ENCODE assay signal across 9 cellular contexts in the genomic region with DNA sequence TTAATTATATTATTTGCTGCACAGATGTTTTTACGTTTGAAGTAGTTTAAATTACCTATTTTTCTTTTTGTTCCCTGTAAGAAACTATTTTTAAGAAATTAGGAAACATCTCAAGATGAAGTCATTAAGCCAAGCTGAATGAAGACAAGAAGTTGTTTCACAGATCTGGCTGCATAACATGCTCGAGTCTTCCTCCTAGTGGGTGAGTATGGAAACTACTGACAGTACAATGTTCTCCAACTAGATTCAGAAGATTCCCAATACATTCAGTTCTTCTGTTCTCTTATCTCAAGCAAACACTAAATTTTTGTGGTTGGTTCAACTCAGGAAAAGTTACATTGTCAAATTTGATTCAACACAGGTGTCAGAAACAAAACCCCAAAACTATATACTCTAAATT.
DNase-seq lines count a peak whose midpoint lies in the region; ATAC-seq, FAIRE-seq and TF ChIP-seq lines count a peak whose summit lies in the region.
"Had no signal": no experiment of that assay in that cellular context is flagged by ENCODE, and none has a peak within 500 bp of the region (broad histone marks: within the 10 kb centered on the region; RNA-seq: fewer than 3 reads in every experiment).

No MANE protein-coding gene starts in this region.

- H3K9me3 ChIP-seq in SJCRH30 (replicated peaks) (no peaks in the 10 kb centered on the region), keratinocyte (ENCODE audit: control insufficient read depth, low read depth, low read length) (no peaks in the 10 kb centered on the region)

- H3K9me2 ChIP-seq in GM23338 (ENCODE audit: insufficient read depth), result no peaks in the 10 kb centered on the region

- no peak overlapping the region for H3K4me3 Mint-ChIP-seq in GM23338
- no peak overlapping the region for H3K4me3 Mint-ChIP-seq in activated naive CD4-positive, alpha-beta T cell treated with anti-CD3 and anti-CD28 coated beads for 36 hours
- H3K4me3 Mint-ChIP-seq in activated CD4-positive, alpha-beta memory T cell treated with anti-CD3 and anti-CD28 coated beads, Interleukin-2, amount 10 ng/mL, durations not matched to agents 7 days and 5 days, result no peak overlapping the region

- H3K9me1 ChIP-seq in keratinocyte (ENCODE audit: control insufficient read depth, extremely low read depth, insufficient read depth, low read length), result no peaks in the 10 kb centered on the region

- POLR2A ChIA-PET in activated CD4-positive, alpha-beta memory T cell treated with anti-CD3 and anti-CD28 coated beads, Interleukin-2, amount 10 ng/mL, durations not matched to agents 7 days and 5 days (lab: Charles Lee), result no interaction called here

- dilution Hi-C loops in keratinocyte (cut with MboI; ENCODE audit: extremely low pct_ligation_motif_present, low sequenced_read_pairs), result no loop called here

- no peak overlapping the region for H3K9ac ChIP-seq in keratinocyte (ENCODE audit: control insufficient read depth, extremely low read depth, insufficient read depth, low read length)

- peak; percentile 32 for DNase-seq in ELR (ENCODE audit: low read depth)
- peak; percentile 48 for DNase-seq in GM23338 (ENCODE audit: low spot score)
- DNase-seq in SJCRH30, result peak; percentile 10 to 69
- DNase-seq in keratinocyte (ENCODE audit: low read depth, low spot score), result no peak
- no peak for DNase-seq in activated naive CD4-positive, alpha-beta T cell treated with anti-CD3 and anti-CD28 coated beads for 36 hours
- DNase-seq in activated CD4-positive, alpha-beta memory T cell treated with anti-CD3 and anti-CD28 coated beads, Interleukin-2, amount 10 ng/mL, durations not matched to agents 7 days and 5 days, result no peak

- peak; percentile 49 to 61 for TF ChIP-seq CTCF in GM23338 (conservative IDR thresholded peaks at IDR 0.05; ENCODE audit: low read depth in 2 of 2)
- peak; percentile 33 to 61 (median 44) for TF ChIP-seq CTCF in keratinocyte (optimal IDR thresholded peaks at IDR 0.05 in 1 of 3, IDR thresholded peaks at IDR 0.05 in 1 of 3, conservative IDR thresholded peaks at IDR 0.05 in 1 of 3; ENCODE audit: extremely low read depth in 1 of 3, insufficient read depth in 2 of 3, low read length in 3 of 3)

- H3K27ac Mint-ChIP-seq in GM23338, result no peak overlapping the region
- no peak overlapping the region for H3K27ac Mint-ChIP-seq in activated naive CD4-positive, alpha-beta T cell treated with anti-CD3 and anti-CD28 coated beads for 36 hours
- H3K27ac Mint-ChIP-seq in activated CD4-positive, alpha-beta memory T cell treated with anti-CD3 and anti-CD28 coated beads, Interleukin-2, amount 10 ng/mL, durations not matched to agents 7 days and 5 days, result no peak overlapping the region

- H3K4me2 ChIP-seq in GM23338 (no peak overlapping the region), keratinocyte (ENCODE audit: control insufficient read depth, extremely low read depth, insufficient read depth, low read depth, low read length) (no peak overlapping the region)

- no peak for FAIRE-seq in keratinocyte (lab: Jason Lieb, UNC)

- no peaks in the 10 kb centered on the region for H3K27me3 Mint-ChIP-seq in GM23338 (ENCODE audit: insufficient read depth, low read depth, poor library complexity)
- no peaks in the 10 kb centered on the region for H3K27me3 Mint-ChIP-seq in activated naive CD4-positive, alpha-beta T cell treated with anti-CD3 and anti-CD28 coated beads for 36 hours (ENCODE audit: low read depth)
- H3K27me3 Mint-ChIP-seq in activated CD4-positive, alpha-beta memory T cell treated with anti-CD3 and anti-CD28 coated beads, Interleukin-2, amount 10 ng/mL, durations not matched to agents 7 days and 5 days, result no peaks in the 10 kb centered on the region

- H3K4me3 ChIP-seq in GM23338 (no peak overlapping the region), SJCRH30 (no peak overlapping the region), keratinocyte (ENCODE audit: control insufficient read depth in 2 of 3, extremely low read depth in 1 of 3, insufficient read depth in 2 of 3, low read depth in 1 of 3, low read length in 3 of 3) (no peak overlapping the region)
- H3K4me3 ChIP-seq: lung had no signal

- H4K20me1 ChIP-seq in GM23338 (replicated peaks; ENCODE audit: insufficient read depth) (no peaks in the 10 kb centered on the region), keratinocyte (ENCODE audit: control insufficient read depth, extremely low read depth, insufficient read depth, low read length) (no peaks in the 10 kb centered on the region)

- H3K9me3 Mint-ChIP-seq in GM23338, result no peaks in the 10 kb centered on the region
- H3K9me3 Mint-ChIP-seq in activated naive CD4-positive, alpha-beta T cell treated with anti-CD3 and anti-CD28 coated beads for 36 hours, result no peaks in the 10 kb centered on the region
- no peaks in the 10 kb centered on the region for H3K9me3 Mint-ChIP-seq in activated CD4-positive, alpha-beta memory T cell treated with anti-CD3 and anti-CD28 coated beads, Interleukin-2, amount 10 ng/mL, durations not matched to agents 7 days and 5 days

- H3K4me1 ChIP-seq in GM23338 (ENCODE audit: insufficient read depth) (no peaks in the 10 kb centered on the region), SJCRH30 (peaks cover 3% of the 10 kb centered on the region; the same call in 1 of the 2 replicates), keratinocyte (ENCODE audit: control insufficient read depth, extremely low read depth, insufficient read depth, low read length) (no peaks in the 10 kb centered on the region)

- ATAC-seq in GM23338 (no peak), HG03439 (IDR thresholded peaks at IDR 0.05; ENCODE audit: unreplicated experiment) (no peak), GM18498 (IDR thresholded peaks at IDR 0.05; ENCODE audit: unreplicated experiment) (no peak)

- CTCF ChIA-PET in activated naive CD4-positive, alpha-beta T cell treated with anti-CD3 and anti-CD28 coated beads for 36 hours (lab: Charles Lee), result no interaction called here
- CTCF ChIA-PET in activated CD4-positive, alpha-beta memory T cell treated with anti-CD3 and anti-CD28 coated beads, Interleukin-2, amount 10 ng/mL, durations not matched to agents 7 days and 5 days (lab: Charles Lee), result no interaction called here

- intact Hi-C loops in activated naive CD4-positive, alpha-beta T cell treated with anti-CD3 and anti-CD28 coated beads for 36 hours (cut with micrococcal nuclease), result no loop called here

- no peaks in the 10 kb centered on the region for H3K36me3 Mint-ChIP-seq in GM23338 (ENCODE audit: low read depth)
- H3K36me3 Mint-ChIP-seq in activated naive CD4-positive, alpha-beta T cell treated with anti-CD3 and anti-CD28 coated beads for 36 hours (ENCODE audit: low read depth), result no peaks in the 10 kb centered on the region
- H3K36me3 Mint-ChIP-seq in activated CD4-positive, alpha-beta memory T cell treated with anti-CD3 and anti-CD28 coated beads, Interleukin-2, amount 10 ng/mL, durations not matched to agents 7 days and 5 days (ENCODE audit: low read depth), result no peaks in the 10 kb centered on the region

- no peaks in the 10 kb centered on the region for H3K27me3 ChIP-seq in GM23338 (ENCODE audit: insufficient read depth)
- H3K27me3 ChIP-seq in SJCRH30, result no peaks in the 10 kb centered on the region
- no peaks in the 10 kb centered on the region for H3K27me3 ChIP-seq in keratinocyte (ENCODE audit: control insufficient read depth, extremely low read depth, insufficient read depth, low read length)

- no peaks in the 10 kb centered on the region for H3K4me1 Mint-ChIP-seq in GM23338
- H3K4me1 Mint-ChIP-seq in activated naive CD4-positive, alpha-beta T cell treated with anti-CD3 and anti-CD28 coated beads for 36 hours (ENCODE audit: low read depth), result no peaks in the 10 kb centered on the region
- H3K4me1 Mint-ChIP-seq in activated CD4-positive, alpha-beta memory T cell treated with anti-CD3 and anti-CD28 coated beads, Interleukin-2, amount 10 ng/mL, durations not matched to agents 7 days and 5 days, result no peaks in the 10 kb centered on the region

- no peaks in the 10 kb centered on the region for H3F3A ChIP-seq in GM23338 (replicated peaks; ENCODE audit: low read depth)

- H3K79me2 ChIP-seq in GM23338 (replicated peaks; ENCODE audit: insufficient read depth) (no peaks in the 10 kb centered on the region), keratinocyte (ENCODE audit: control insufficient read depth, insufficient read depth, low read length) (no peaks in the 10 kb centered on the region)

- H3K27ac ChIP-seq in GM23338 (ENCODE audit: low read depth) (no peak overlapping the region), SJCRH30 (peak overlapping the region; percentile 23; the same call in 1 of the 2 replicates), keratinocyte (ENCODE audit: control insufficient read depth, insufficient read depth, low read length) (no peak overlapping the region)

- H3K36me3 ChIP-seq in GM23338 (ENCODE audit: insufficient read depth), result no peaks in the 10 kb centered on the region
- no peaks in the 10 kb centered on the region for H3K36me3 ChIP-seq in SJCRH30
- H3K36me3 ChIP-seq in keratinocyte (ENCODE audit: control insufficient read depth in 2 of 2, extremely low read depth in 1 of 2, insufficient read depth in 2 of 2, low read length in 2 of 2), result no peaks in the 10 kb centered on the region

- no peak overlapping the region for H2AFZ ChIP-seq in GM23338
- H2AFZ ChIP-seq in keratinocyte (ENCODE audit: control insufficient read depth, low read length), result no peak overlapping the region

TF ChIP-seq in GM23338, 12 proteins besides CTCF, POLR2A, EP300 and RAD21 (continues in another document):
- no peak for TF ChIP-seq NANOG (IDR thresholded peaks at IDR 0.05; ENCODE audit: borderline replicate concordance)
- TF ChIP-seq ZNF114 (CRISPR knock-in tag; IDR thresholded peaks at IDR 0.05), result no peak
- TF ChIP-seq POLR2AphosphoS5 (IDR thresholded peaks at IDR 0.05; ENCODE audit: low read depth), result no peak
- TF ChIP-seq ZNF331 (CRISPR knock-in tag; IDR thresholded peaks at IDR 0.05; ENCODE audit: low read depth), result no peak
- TF ChIP-seq, protein P1, sequence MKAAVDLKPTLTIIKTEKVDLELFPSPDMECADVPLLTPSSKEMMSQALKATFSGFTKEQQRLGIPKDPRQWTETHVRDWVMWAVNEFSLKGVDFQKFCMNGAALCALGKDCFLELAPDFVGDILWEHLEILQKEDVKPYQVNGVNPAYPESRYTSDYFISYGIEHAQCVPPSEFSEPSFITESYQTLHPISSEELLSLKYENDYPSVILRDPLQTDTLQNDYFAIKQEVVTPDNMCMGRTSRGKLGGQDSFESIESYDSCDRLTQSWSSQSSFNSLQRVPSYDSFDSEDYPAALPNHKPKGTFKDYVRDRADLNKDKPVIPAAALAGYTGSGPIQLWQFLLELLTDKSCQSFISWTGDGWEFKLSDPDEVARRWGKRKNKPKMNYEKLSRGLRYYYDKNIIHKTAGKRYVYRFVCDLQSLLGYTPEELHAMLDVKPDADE (IDR thresholded peaks at IDR 0.05), result no peak
- TF ChIP-seq JUNB (IDR thresholded peaks at IDR 0.05; ENCODE audit: unreplicated experiment), result no peak
- TF ChIP-seq EZH2 (IDR thresholded peaks at IDR 0.05; ENCODE audit: low read depth, unreplicated experiment), result no peak
- TF ChIP-seq EZH2phosphoT487 (IDR thresholded peaks at IDR 0.05; ENCODE audit: unreplicated experiment), result no peak

Comparison
In these comparisons a context has a peak if more than half of its experiments do, and no peak if none do; other contexts are left out.
1. DNase-seq: peak in ELR (single experiment), GM23338 (single experiment) and SJCRH30 (2 of 2); none in keratinocyte (single experiment), activated naive CD4-positive, alpha-beta T cell treated with anti-CD3 and anti-CD28 coated beads for 36 hours (single experiment) and activated CD4-positive, alpha-beta memory T cell treated with anti-CD3 and anti-CD28 coated beads, Interleukin-2, amount 10 ng/mL, durations not matched to agents 7 days and 5 days (single experiment).